ENCODE assay signal across 20 cellular contexts in genomic region chr17:63956296-63956920, GRCh38. TPM values are rescaled to one million over a fixed set of nuclear protein-coding genes. Genes with fewer than 3 reads are reported as not detected.
A peak's percentile ranks its signal among the peaks of the same experiment; 100 is the strongest.
DNase-seq lines count a peak whose midpoint lies in the region; ATAC-seq and TF ChIP-seq lines count a peak whose summit lies in the region.
"Had no signal": no experiment of that assay in that cellular context is flagged by ENCODE, and none has a peak within 500 bp of the region (broad histone marks: within the 10 kb centered on the region; RNA-seq: fewer than 3 reads in every experiment).

No MANE protein-coding gene starts in this region.

- intact Hi-C loops in CD4-positive, alpha-beta T cell (cut with DNase I, micrococcal nuclease), result no loop called here
- intact Hi-C loops in head of caudate nucleus (cut with DNase I), result no loop called here

- no peak for ATAC-seq in CD4-positive, alpha-beta T cell (ENCODE audit: poor library complexity)
- no peak for ATAC-seq in HG03139 (IDR thresholded peaks at IDR 0.05; ENCODE audit: unreplicated experiment)
- ATAC-seq: effector memory CD8-positive, alpha-beta T cell; GM23338; T-cell had no signal

- no peaks in the 10 kb centered on the region for H3K27me3 Mint-ChIP-seq in CD4-positive, alpha-beta T cell
- no peaks in the 10 kb centered on the region for H3K27me3 Mint-ChIP-seq in IgD-negative memory B cell
- H3K27me3 Mint-ChIP-seq: activated naive CD8-positive, alpha-beta T cell; effector memory CD8-positive, alpha-beta T cell; T-cell had no signal

- no peaks in the 10 kb centered on the region for H3K79me1 ChIP-seq in neuronal stem cell (ENCODE audit: low read depth, low read length)

- H3K4me3 Mint-ChIP-seq in CD4-positive, alpha-beta T cell, result no peak overlapping the region
- H3K4me3 Mint-ChIP-seq in IgD-negative memory B cell, result peak overlapping the region in 1 of 4 donors; percentile 45
- H3K4me3 Mint-ChIP-seq: activated naive CD8-positive, alpha-beta T cell; GM23338; T-cell had no signal

- H2BK5ac ChIP-seq in neuronal stem cell (ENCODE audit: low read length), result no peak overlapping the region

- H2BK12ac ChIP-seq in neuronal stem cell (ENCODE audit: low read length), result no peak overlapping the region

- no peaks in the 10 kb centered on the region for H3K27me3 ChIP-seq in CD4-positive, alpha-beta T cell (ENCODE audit: control insufficient read depth, insufficient read depth, low read length)
- H3K27me3 ChIP-seq in neuronal stem cell (ENCODE audit: control insufficient read depth in 3 of 3, insufficient read depth in 3 of 3, low read depth in 1 of 3, low read length in 3 of 3), result peaks cover 0 to 21% (median 0%) of the 10 kb centered on the region in 3 experiments

- H3K9me3 Mint-ChIP-seq in CD4-positive, alpha-beta T cell, result no peaks in the 10 kb centered on the region
- H3K9me3 Mint-ChIP-seq in IgD-negative memory B cell, result no peaks in the 10 kb centered on the region
- H3K9me3 Mint-ChIP-seq: effector memory CD8-positive, alpha-beta T cell; GM23338; T-cell had no signal

- peaks cover 0 to 18% of the 10 kb centered on the region in 2 donors for H3K4me1 ChIP-seq in neuronal stem cell (ENCODE audit: control insufficient read depth in 2 of 2, insufficient read depth in 1 of 2, low read depth in 1 of 2, low read length in 2 of 2)

- H3K9me3 ChIP-seq in CD4-positive, alpha-beta T cell (ENCODE audit: control insufficient read depth, low read length), result no peaks in the 10 kb centered on the region
- H3K9me3 ChIP-seq in neuronal stem cell (replicated peaks in 1 of 2; ENCODE audit: control insufficient read depth in 2 of 2, insufficient read depth in 1 of 2, low read depth in 1 of 2, low read length in 2 of 2), result no peaks in the 10 kb centered on the region
- H3K9me3 ChIP-seq: neutrophil, tibial nerve had no signal

- peak overlapping the region; percentile 27 for H3K14ac ChIP-seq in neuronal stem cell (ENCODE audit: low read length)

- H3K4ac ChIP-seq in neuronal stem cell (ENCODE audit: low read length), result no peak overlapping the region

- peak overlapping the region; percentile 70 for H3K27ac Mint-ChIP-seq in CD4-positive, alpha-beta T cell
- H3K27ac Mint-ChIP-seq in IgD-negative memory B cell, result peak overlapping the region; percentile 39 to 88 (median 88)
- H3K27ac Mint-ChIP-seq: activated naive CD8-positive, alpha-beta T cell; effector memory CD8-positive, alpha-beta T cell; GM23338 had no signal

- in situ Hi-C loops in G401 (cut with HindIII; ENCODE audit: low sequenced_read_pairs), result no loop called here

- CTCF ChIA-PET in CD4-positive, alpha-beta T cell (lab: Charles Lee), result no interaction called here

- no peaks in the 10 kb centered on the region for H3K36me3 Mint-ChIP-seq in CD4-positive, alpha-beta T cell (ENCODE audit: low read depth)
- peaks cover 1% of the 10 kb centered on the region for H3K36me3 Mint-ChIP-seq in IgD-negative memory B cell
- H3K36me3 Mint-ChIP-seq: activated naive CD8-positive, alpha-beta T cell; T-cell had no signal

- no peak for DNase-seq in CD4-positive, alpha-beta T cell
- peak; percentile 17 to 64 for DNase-seq in cardiac fibroblast (ENCODE audit: low read depth in 2 of 2)
- DNase-seq in neuronal stem cell (ENCODE audit: low spot score), result no peak
- DNase-seq in G401 (ENCODE audit: low spot score), result no peak
- no peak for DNase-seq in DMS79 treated with DMSO at 0.1 percent for 48 hours (lab: John Stamatoyannopoulos, UW)
- no peak for DNase-seq in head of caudate nucleus
- DNase-seq: activated CD8-positive, alpha-beta memory T cell treated with anti-CD3 and anti-CD28 coated beads, Interleukin-2, amount 50 U/mL, for 4 hours; caudate nucleus; DMS79; effector memory CD8-positive, alpha-beta T cell; NCI-H82; stimulated activated CD4-positive, alpha-beta T cell treated with anti-CD3 and anti-CD28 coated beads, Interleukin-4, amount 100 ng/mL, for 4 hours; T-cell had no signal

- no CpG with 5 or more reads among the region's 5 CpGs for WGBS in neuronal stem cell (ENCODE audit: extremely low coverage in 2 of 2, insufficient read length in 2 of 2, insufficient replicate concordance in 1 of 2), 2 donors

- H3K4me1 Mint-ChIP-seq in CD4-positive, alpha-beta T cell (ENCODE audit: low read depth), result peaks cover 29% of the 10 kb centered on the region
- peaks cover 16 to 24% (median 17%) of the 10 kb centered on the region in 3 donors for H3K4me1 Mint-ChIP-seq in IgD-negative memory B cell

- no peak overlapping the region for H2AFZ ChIP-seq in neuronal stem cell (ENCODE audit: low read length)
- H2AFZ ChIP-seq: GM23338 had no signal

- no peak overlapping the region for H4K8ac ChIP-seq in neuronal stem cell (ENCODE audit: low read depth, low read length)

- no peak for TF ChIP-seq CTCF in CD4-positive, alpha-beta T cell (IDR thresholded peaks at IDR 0.05)
- no peak for TF ChIP-seq CTCF in cardiac fibroblast (IDR thresholded peaks at IDR 0.05; ENCODE audit: low read depth, low read length)

- H2BK15ac ChIP-seq in neuronal stem cell (ENCODE audit: low read length), result no peak overlapping the region

- H2BK120ac ChIP-seq in neuronal stem cell (ENCODE audit: low read depth, low read length), result no peak overlapping the region

- H4K91ac ChIP-seq in neuronal stem cell (ENCODE audit: low read depth, low read length, poor library complexity), result no peak overlapping the region

- H3K36me3 ChIP-seq in neuronal stem cell (replicated peaks in 1 of 2; ENCODE audit: control insufficient read depth in 2 of 2, insufficient read depth in 2 of 2, low read length in 2 of 2), result no peaks in the 10 kb centered on the region
- H3K36me3 ChIP-seq: neutrophil, tibial nerve had no signal

- H2AK5ac ChIP-seq in neuronal stem cell (ENCODE audit: low read depth, low read length), result no peak overlapping the region

- H3K27ac ChIP-seq in CD4-positive, alpha-beta T cell (ENCODE audit: low read depth, low read length), result no peak overlapping the region
- no peak overlapping the region for H3K27ac ChIP-seq in neuronal stem cell (replicated peaks; ENCODE audit: low read length)
- H3K27ac ChIP-seq: neutrophil, tibial nerve had no signal

- POLR2A ChIA-PET in CD4-positive, alpha-beta T cell (lab: Charles Lee), result interaction anchor here (1.1 kb wide), 1 partner anchor 61 kb away, joined by 3 read pairs; no protein-coding TSS in a partner anchor

- H3K23ac ChIP-seq in neuronal stem cell (ENCODE audit: low read depth, low read length, poor library complexity), result no peak overlapping the region

- no peak overlapping the region for H3K4me2 ChIP-seq in neuronal stem cell (ENCODE audit: insufficient read depth, low read length, poor library complexity, severe bottlenecking)
- H3K4me2 ChIP-seq: GM23338 had no signal

- no peak overlapping the region for H3K18ac ChIP-seq in neuronal stem cell (ENCODE audit: low read length)

- H3K9ac ChIP-seq in neuronal stem cell (ENCODE audit: low read depth, low read length, poor library complexity), result no peak overlapping the region

- H3K4me3 ChIP-seq in cardiac fibroblast (replicated peaks in 1 of 2; ENCODE audit: low read depth in 2 of 2, low read length in 2 of 2) (no peak overlapping the region), neuronal stem cell (ENCODE audit: low read length in 2 of 2) (no peak overlapping the region)
- H3K4me3 ChIP-seq: GM23338, tibial nerve had no signal

RNA-seq across cellular contexts. Expression of gene SCN4A, which starts 16.3 kb away (rescaled TPM):
- total RNA-seq in CD4-positive, alpha-beta T cell, result under 1 TPM in 1 of 2 experiments, not detected in 1; 0.03 TPM
- 0.10 TPM for polyA plus RNA-seq in IgD-negative memory B cell
- polyA plus RNA-seq in neuronal stem cell (2013, experiment 1 of 2), result 3.9 TPM
- 3.8 TPM for polyA plus RNA-seq in neuronal stem cell (2013, experiment 2 of 2)
- total RNA-seq in G401 (2014; rRNA removed; shearing (Covaris generic)), result not detected in 2 replicates
- total RNA-seq: HT-29 had no signal

RNA-seq across cellular contexts. Expression of gene CD79B, which starts 24.3 kb away (rescaled TPM):
- total RNA-seq in CD4-positive, alpha-beta T cell, result 1 to 10 TPM; 5.3 to 5.5 TPM
- 1,452 TPM for polyA plus RNA-seq in IgD-negative memory B cell
- 0.71 TPM for polyA plus RNA-seq in neuronal stem cell (2013, experiment 1 of 2)
- polyA plus RNA-seq in neuronal stem cell (2013, experiment 2 of 2), result 0.79 TPM
- 1.3 TPM in 1 of 2 replicates, not detected in the other for total RNA-seq in G401 (2014; rRNA removed; shearing (Covaris generic))
- total RNA-seq: HT-29 had no signal

RNA-seq across cellular contexts. Expression of gene GH1, which starts 37.8 kb away (rescaled TPM):
- total RNA-seq in CD4-positive, alpha-beta T cell, result not detected
- 2.0 TPM for polyA plus RNA-seq in IgD-negative memory B cell
- polyA plus RNA-seq in neuronal stem cell (2013, experiment 1 of 2), result 0.08 TPM
- polyA plus RNA-seq in neuronal stem cell (2013, experiment 2 of 2), result 0.24 TPM
- total RNA-seq in G401 (2014; rRNA removed; shearing (Covaris generic)), result not detected in 2 replicates
- total RNA-seq: GM23338, HT-29, T-cell, tibial nerve had no signal

RNA-seq across cellular contexts. Expression of gene PRR29, which starts 41.7 kb away (rescaled TPM):
- under 1 TPM; 0.56 to 0.71 TPM for total RNA-seq in CD4-positive, alpha-beta T cell
- polyA plus RNA-seq in IgD-negative memory B cell, result 3.2 TPM
- 0.43 TPM for polyA plus RNA-seq in neuronal stem cell (2013, experiment 1 of 2)
- polyA plus RNA-seq in neuronal stem cell (2013, experiment 2 of 2), result 0.57 TPM
- 1.1 and 3.1 TPM in 2 replicates for total RNA-seq in G401 (2014; rRNA removed; shearing (Covaris generic))

RNA-seq across cellular contexts. Expression of gene CSHL1, which starts 45.4 kb away (rescaled TPM):
- not detected for total RNA-seq in CD4-positive, alpha-beta T cell
- polyA plus RNA-seq in IgD-negative memory B cell, result not detected
- polyA plus RNA-seq in neuronal stem cell (2013, experiment 1 of 2), result not detected
- polyA plus RNA-seq in neuronal stem cell (2013, experiment 2 of 2), result not detected
- total RNA-seq in G401 (2014; rRNA removed; shearing (Covaris generic)), result not detected in 2 replicates
- total RNA-seq: GM23338, HT-29, T-cell, tibial nerve had no signal

Comparison
In these comparisons a context has a peak if more than half of its experiments do, and no peak if none do; other contexts are left out.
1. DNase-seq: peak in cardiac fibroblast (2 of 2); none in CD4-positive, alpha-beta T cell (0 of 10), neuronal stem cell (single experiment), G401 (single experiment), DMS79 treated with DMSO at 0.1 percent for 48 hours (single experiment) and head of caudate nucleus (0 of 42).